1 cellular context compared by ENCODE assay signal in the genomic region with DNA sequence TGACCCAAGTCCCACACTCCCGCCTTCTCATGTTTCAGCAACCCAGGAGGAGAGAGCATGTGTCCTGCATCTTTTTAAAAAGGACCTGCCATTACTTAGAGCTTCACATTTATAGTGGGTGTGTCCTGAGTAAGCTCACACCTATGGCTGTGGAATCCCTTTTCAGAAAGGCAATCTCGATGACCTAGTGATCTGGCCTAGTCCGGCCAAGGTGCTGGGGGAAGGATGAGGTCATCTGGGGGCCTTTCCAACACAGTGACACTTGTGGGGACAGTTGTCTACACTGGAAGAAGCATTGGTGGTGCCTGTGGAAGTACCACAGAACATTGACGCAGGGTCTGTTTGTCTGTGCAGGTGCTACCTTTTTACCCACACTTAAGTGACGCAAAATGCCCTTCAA.
A peak's percentile ranks its signal among the peaks of the same experiment; 100 is the strongest.
TF ChIP-seq lines count a peak whose summit lies in the region.

No MANE protein-coding gene starts in this region.

TF ChIP-seq in K562, 482 proteins besides CTCF, POLR2A, EP300 and RAD21:
- TF ChIP-seq ZNF165 (CRISPR knock-in tag; IDR thresholded peaks at IDR 0.05; ENCODE audit: borderline replicate concordance): no peak
- peak; percentile 33; the same call in 1 of the 2 replicates for TF ChIP-seq JUND (IDR thresholded peaks at IDR 0.05; ENCODE audit: borderline replicate concordance, low read depth, low read length)
- TF ChIP-seq JUND (tag; IDR thresholded peaks at IDR 0.05; ENCODE audit: borderline replicate concordance, low read depth, low read length): no peak
- peak; percentile 62 for TF ChIP-seq ATF3 (IDR thresholded peaks at IDR 0.05)
- no peak for TF ChIP-seq ATF3 (CRISPR knock-in tag; conservative IDR thresholded peaks at IDR 0.05)
- no peak for TF ChIP-seq ZNF24 (IDR thresholded peaks at IDR 0.05)
- TF ChIP-seq MEIS2 (IDR thresholded peaks at IDR 0.05; ENCODE audit: partially characterized antibody): no peak
- TF ChIP-seq ADNP (tag; IDR thresholded peaks at IDR 0.05): no peak
- TF ChIP-seq, protein P1, sequence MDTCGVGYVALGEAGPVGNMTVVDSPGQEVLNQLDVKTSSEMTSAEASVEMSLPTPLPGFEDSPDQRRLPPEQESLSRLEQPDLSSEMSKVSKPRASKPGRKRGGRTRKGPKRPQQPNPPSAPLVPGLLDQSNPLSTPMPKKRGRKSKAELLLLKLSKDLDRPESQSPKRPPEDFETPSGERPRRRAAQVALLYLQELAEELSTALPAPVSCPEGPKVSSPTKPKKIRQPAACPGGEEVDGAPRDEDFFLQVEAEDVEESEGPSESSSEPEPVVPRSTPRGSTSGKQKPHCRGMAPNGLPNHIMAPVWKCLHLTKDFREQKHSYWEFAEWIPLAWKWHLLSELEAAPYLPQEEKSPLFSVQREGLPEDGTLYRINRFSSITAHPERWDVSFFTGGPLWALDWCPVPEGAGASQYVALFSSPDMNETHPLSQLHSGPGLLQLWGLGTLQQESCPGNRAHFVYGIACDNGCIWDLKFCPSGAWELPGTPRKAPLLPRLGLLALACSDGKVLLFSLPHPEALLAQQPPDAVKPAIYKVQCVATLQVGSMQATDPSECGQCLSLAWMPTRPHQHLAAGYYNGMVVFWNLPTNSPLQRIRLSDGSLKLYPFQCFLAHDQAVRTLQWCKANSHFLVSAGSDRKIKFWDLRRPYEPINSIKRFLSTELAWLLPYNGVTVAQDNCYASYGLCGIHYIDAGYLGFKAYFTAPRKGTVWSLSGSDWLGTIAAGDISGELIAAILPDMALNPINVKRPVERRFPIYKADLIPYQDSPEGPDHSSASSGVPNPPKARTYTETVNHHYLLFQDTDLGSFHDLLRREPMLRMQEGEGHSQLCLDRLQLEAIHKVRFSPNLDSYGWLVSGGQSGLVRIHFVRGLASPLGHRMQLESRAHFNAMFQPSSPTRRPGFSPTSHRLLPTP (IDR thresholded peaks at IDR 0.05; ENCODE audit: borderline replicate concordance, extremely low read depth, insufficient read length): no peak
- TF ChIP-seq, protein P2, sequence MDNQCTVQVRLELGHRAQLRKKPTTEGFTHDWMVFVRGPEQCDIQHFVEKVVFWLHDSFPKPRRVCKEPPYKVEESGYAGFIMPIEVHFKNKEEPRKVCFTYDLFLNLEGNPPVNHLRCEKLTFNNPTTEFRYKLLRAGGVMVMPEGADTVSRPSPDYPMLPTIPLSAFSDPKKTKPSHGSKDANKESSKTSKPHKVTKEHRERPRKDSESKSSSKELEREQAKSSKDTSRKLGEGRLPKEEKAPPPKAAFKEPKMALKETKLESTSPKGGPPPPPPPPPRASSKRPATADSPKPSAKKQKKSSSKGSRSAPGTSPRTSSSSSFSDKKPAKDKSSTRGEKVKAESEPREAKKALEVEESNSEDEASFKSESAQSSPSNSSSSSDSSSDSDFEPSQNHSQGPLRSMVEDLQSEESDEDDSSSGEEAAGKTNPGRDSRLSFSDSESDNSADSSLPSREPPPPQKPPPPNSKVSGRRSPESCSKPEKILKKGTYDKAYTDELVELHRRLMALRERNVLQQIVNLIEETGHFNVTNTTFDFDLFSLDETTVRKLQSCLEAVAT (IDR thresholded peaks at IDR 0.05): no peak
- TF ChIP-seq SRF (CRISPR knock-in tag; IDR thresholded peaks at IDR 0.05): no peak
